Comparison of ENCODE assay signal across 26 cellular contexts in the genomic region with DNA sequence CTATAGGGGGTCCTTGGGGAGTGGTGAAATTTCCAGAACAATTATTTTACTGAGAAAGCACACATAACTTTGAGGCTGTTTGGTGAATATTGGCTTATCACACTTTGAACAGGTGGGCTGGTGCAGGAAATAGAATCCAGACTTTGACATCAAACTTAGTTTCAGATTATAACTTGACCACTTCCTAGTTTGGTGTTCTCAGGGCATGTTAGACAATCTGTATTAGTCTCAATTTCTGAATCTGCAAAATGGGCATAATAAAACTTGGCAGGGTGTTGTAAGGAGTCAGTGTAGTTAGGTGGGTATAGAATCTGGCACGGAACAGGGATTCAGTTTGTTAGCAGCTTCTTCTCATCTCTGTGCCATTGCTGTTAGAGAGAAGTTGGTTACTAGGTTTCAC.
"Had no signal": no experiment of that assay in that cellular context is flagged by ENCODE, and none has a peak within 500 bp of the region (broad histone marks: within the 10 kb centered on the region; RNA-seq: fewer than 3 reads in every experiment).

No MANE protein-coding gene starts in this region.

- H2AFZ ChIP-seq: parathyroid adenoma had no signal

- H3K36me3 Mint-ChIP-seq: memory B cell; naive B cell; natural killer cell treated with Interleukin-12 subunit alpha and Interleukin-12 subunit beta and Interleukin-15 and Interleukin-18, amount 100 ng/mL, for 72 hours; type B pancreatic cell had no signal

- FAIRE-seq: colon, kidney had no signal

- H3K27ac Mint-ChIP-seq: memory B cell; naive B cell; natural killer cell treated with Interleukin-12 subunit alpha and Interleukin-12 subunit beta and Interleukin-15 and Interleukin-18, amount 100 ng/mL, for 72 hours; progenitor cell of endocrine pancreas; type B pancreatic cell had no signal

- H3K4me3 Mint-ChIP-seq: memory B cell; naive B cell; natural killer cell treated with Interleukin-12 subunit alpha and Interleukin-12 subunit beta and Interleukin-15 and Interleukin-18, amount 100 ng/mL, for 72 hours; neural crest cell; type B pancreatic cell had no signal

- H3K4me1 Mint-ChIP-seq: neural crest cell had no signal

- H3K9me3 Mint-ChIP-seq: memory B cell; naive B cell; natural killer cell treated with Interleukin-12 subunit alpha and Interleukin-12 subunit beta and Interleukin-15 and Interleukin-18, amount 100 ng/mL, for 72 hours; neural crest cell had no signal

- H3K9ac ChIP-seq: parathyroid adenoma had no signal

- DNase-seq: dorsolateral prefrontal cortex; effector CD4-positive, alpha-beta T cell; gastrocnemius medialis; head of caudate nucleus; kidney; naive B cell; stimulated activated CD4-positive, alpha-beta T cell treated with anti-CD3 and anti-CD28 coated beads, Interleukin-12 subunit alpha, Interleukin-12 subunit beta, amount 100 ng/mL, for 4 hours; stimulated activated CD4-positive, alpha-beta T cell treated with anti-CD3 and anti-CD28 coated beads, Interleukin-1b, Interleukin-23, amount 100 ng/mL, for 48 hours; stimulated activated CD4-positive, alpha-beta T cell treated with anti-CD3 and anti-CD28 coated beads, Interleukin-4, amount 100 ng/mL, for 1 hour; stimulated activated CD8-positive, alpha-beta memory T cell treated with anti-CD3 and anti-CD28 coated beads, Interleukin-4, amount 100 ng/mL, for 48 hours; stimulated activated naive CD4-positive, alpha-beta T cell treated with Interleukin-2 at 50 U/mL for 16 hours; stomach; testis; tibial artery had no signal

- H3K4me2 ChIP-seq: smooth muscle cell had no signal

- ATAC-seq: gastrocnemius medialis; left lobe of liver; natural killer cell treated with Interleukin-12 subunit alpha and Interleukin-12 subunit beta and Interleukin-15 and Interleukin-18, amount 100 ng/mL, for 72 hours; sciatic nerve had no signal

- H3K27me3 Mint-ChIP-seq: progenitor cell of endocrine pancreas had no signal

- H3K4me1 ChIP-seq: gastrocnemius medialis, parathyroid adenoma, stomach, testis, tibial artery had no signal

- H3K36me3 ChIP-seq: gastrocnemius medialis, neutrophil, stomach, tibial artery had no signal

- H3K4me3 ChIP-seq: dorsolateral prefrontal cortex, gastrocnemius medialis, lung, smooth muscle cell, stomach, testis, tibial artery had no signal

- H3K27ac ChIP-seq: dorsolateral prefrontal cortex, gastrocnemius medialis, neutrophil, parathyroid adenoma, stomach, testis, tibial artery had no signal

- H3K9me3 ChIP-seq: gastrocnemius medialis, neutrophil, stomach, testis, tibial artery had no signal

- H3K79me2 ChIP-seq: parathyroid adenoma had no signal

- H3K27me3 ChIP-seq: neutrophil, testis, tibial artery had no signal
